27 cellular contexts compared by ENCODE assay signal in genomic region chr9:116480700-116481099, GRCh38.
"Had no signal": no experiment of that assay in that cellular context is flagged by ENCODE, and none has a peak within 500 bp of the region (broad histone marks: within the 10 kb centered on the region; RNA-seq: fewer than 3 reads in every experiment).

No MANE protein-coding gene starts in this region.

- H3K36me3 Mint-ChIP-seq: activated CD8-positive, alpha-beta memory T cell treated with anti-CD3 and anti-CD28 coated beads, Interleukin-2, amount 10 ng/mL, durations not matched to agents 7 days and 5 days; brain had no signal

- H3K4me1 Mint-ChIP-seq: activated B cell treated with CpG ODN at 0.5 μM for 24 hours; activated CD4-positive, alpha-beta T cell treated with anti-CD3 and anti-CD28 coated beads, Interleukin-2, amount 10 ng/mL, durations not matched to agents 24 days and 14 days; activated CD8-positive, alpha-beta memory T cell treated with anti-CD3 and anti-CD28 coated beads, Interleukin-2, amount 10 ng/mL, durations not matched to agents 7 days and 5 days had no signal

- H3K27me3 Mint-ChIP-seq: activated B cell treated with CpG ODN at 0.5 μM for 24 hours; activated CD4-positive, alpha-beta T cell treated with anti-CD3 and anti-CD28 coated beads, Interleukin-2, amount 10 ng/mL, durations not matched to agents 24 days and 14 days; activated CD8-positive, alpha-beta memory T cell treated with anti-CD3 and anti-CD28 coated beads, Interleukin-2, amount 10 ng/mL, durations not matched to agents 7 days and 5 days; activated naive CD8-positive, alpha-beta T cell; activated T-cell treated with anti-CD3 and anti-CD28 coated beads, Interleukin-2, amount 50 U/mL, for 24 hours had no signal

- H3K9me3 Mint-ChIP-seq: activated B cell treated with CpG ODN at 0.5 μM for 24 hours; activated CD4-positive, alpha-beta T cell treated with anti-CD3 and anti-CD28 coated beads, Interleukin-2, amount 10 ng/mL, durations not matched to agents 24 days and 14 days; activated naive CD4-positive, alpha-beta T cell treated with anti-CD3 and anti-CD28 coated beads for 36 hours; activated T-cell treated with anti-CD3 and anti-CD28 coated beads, Interleukin-2, amount 50 U/mL, for 24 hours; activated T-helper 1 cell treated with anti-CD3 and anti-CD28 coated beads, Interleukin-12 subunit alpha, Interleukin-12 subunit beta, Interleukin-2, Interleukin-4 antibody, amounts not matched to agents 30 ng/mL and 10 ng/mL and 1 ng/mL, durations not matched to agents 14 hours and 24 hours and 36 hours; brain; T-helper 1 cell treated with Interleukin-12 subunit alpha and Interleukin-12 subunit beta and Interleukin-4 antibody, amounts not matched to agents 30 μg/mL and 1 μg/mL, for 36 hours had no signal

- H3K36me3 ChIP-seq: cardiac muscle cell, Peyer's patch, SJCRH30 had no signal

- FAIRE-seq: astrocyte had no signal

- H3K9me3 ChIP-seq: SJCRH30, SK-N-SH had no signal

- DNase-seq: activated B cell treated with CpG ODN at 0.5 μM for 24 hours; activated CD4-positive, alpha-beta T cell treated with anti-CD3 and anti-CD28 coated beads for 1 hour; activated CD4-positive, alpha-beta T cell treated with anti-CD3 and anti-CD28 coated beads, Interleukin-2, amount 10 ng/mL, durations not matched to agents 24 days and 14 days; activated CD4-positive, alpha-beta T cell treated with anti-CD3 and anti-CD28 coated beads, Interleukin-2, amount 50 U/mL, for 48 hours; activated CD8-positive, alpha-beta memory T cell treated with anti-CD3 and anti-CD28 coated beads, Interleukin-2, amount 10 ng/mL, durations not matched to agents 7 days and 5 days; activated effector memory CD4-positive, alpha-beta T cell treated with anti-CD3 and anti-CD28 coated beads, Interleukin-2, amount 50 U/mL, for 16 hours; activated naive CD4-positive, alpha-beta T cell treated with anti-CD3 and anti-CD28 coated beads for 36 hours; activated T-cell treated with anti-CD3 and anti-CD28 coated beads, Interleukin-2, amount 50 U/mL, for 24 hours; cerebellar nuclear complex; NCI-H1092; NCI-H1417 treated with DMSO at 0.1 percent for 48 hours; NCI-H1694; NCI-H2029; NCI-H446; NCI-H526; Peyer's patch; Right ventricle myocardium superior; SJCRH30; SK-N-SH had no signal

- H3K4me3 ChIP-seq: cardiac muscle cell, Peyer's patch, SJCRH30 had no signal

- H3K4me3 Mint-ChIP-seq: activated B cell treated with CpG ODN at 0.5 μM for 24 hours; activated CD4-positive, alpha-beta T cell treated with anti-CD3 and anti-CD28 coated beads, Interleukin-2, amount 10 ng/mL, durations not matched to agents 24 days and 14 days; activated CD8-positive, alpha-beta memory T cell treated with anti-CD3 and anti-CD28 coated beads, Interleukin-2, amount 10 ng/mL, durations not matched to agents 7 days and 5 days; activated naive CD4-positive, alpha-beta T cell treated with anti-CD3 and anti-CD28 coated beads for 36 hours; activated naive CD8-positive, alpha-beta T cell; activated T-cell treated with anti-CD3 and anti-CD28 coated beads, Interleukin-2, amount 50 U/mL, for 24 hours; activated T-helper 1 cell treated with anti-CD3 and anti-CD28 coated beads, Interleukin-12 subunit alpha, Interleukin-12 subunit beta, Interleukin-2, Interleukin-4 antibody, amounts not matched to agents 30 ng/mL and 10 ng/mL and 1 ng/mL, durations not matched to agents 14 hours and 24 hours and 36 hours; brain; T-helper 1 cell treated with Interleukin-12 subunit alpha and Interleukin-12 subunit beta and Interleukin-4 antibody, amounts not matched to agents 30 μg/mL and 1 μg/mL, for 36 hours had no signal

- H3K4me1 ChIP-seq: Peyer's patch, SJCRH30 had no signal

- H3K27me3 ChIP-seq: cardiac muscle cell, Peyer's patch, SJCRH30 had no signal

- H3K27ac ChIP-seq: cardiac muscle cell, KMS-11, Peyer's patch, RWPE1, SJCRH30 had no signal

- H3K27ac Mint-ChIP-seq: activated B cell treated with CpG ODN at 0.5 μM for 24 hours; activated CD4-positive, alpha-beta T cell treated with anti-CD3 and anti-CD28 coated beads, Interleukin-2, amount 10 ng/mL, durations not matched to agents 24 days and 14 days; activated CD8-positive, alpha-beta memory T cell treated with anti-CD3 and anti-CD28 coated beads, Interleukin-2, amount 10 ng/mL, durations not matched to agents 7 days and 5 days; activated naive CD4-positive, alpha-beta T cell treated with anti-CD3 and anti-CD28 coated beads for 36 hours; activated naive CD8-positive, alpha-beta T cell; activated T-cell treated with anti-CD3 and anti-CD28 coated beads, Interleukin-2, amount 50 U/mL, for 24 hours; activated T-helper 1 cell treated with anti-CD3 and anti-CD28 coated beads, Interleukin-12 subunit alpha, Interleukin-12 subunit beta, Interleukin-2, Interleukin-4 antibody, amounts not matched to agents 30 ng/mL and 10 ng/mL and 1 ng/mL, durations not matched to agents 14 hours and 24 hours and 36 hours; brain; T-helper 1 cell treated with Interleukin-12 subunit alpha and Interleukin-12 subunit beta and Interleukin-4 antibody, amounts not matched to agents 30 μg/mL and 1 μg/mL, for 36 hours had no signal

- ATAC-seq: activated CD8-positive, alpha-beta memory T cell treated with anti-CD3 and anti-CD28 coated beads, Interleukin-2, amount 10 ng/mL, durations not matched to agents 7 days and 5 days had no signal
